Comparison of ENCODE assay signal across 8 cellular contexts in the genomic region with DNA sequence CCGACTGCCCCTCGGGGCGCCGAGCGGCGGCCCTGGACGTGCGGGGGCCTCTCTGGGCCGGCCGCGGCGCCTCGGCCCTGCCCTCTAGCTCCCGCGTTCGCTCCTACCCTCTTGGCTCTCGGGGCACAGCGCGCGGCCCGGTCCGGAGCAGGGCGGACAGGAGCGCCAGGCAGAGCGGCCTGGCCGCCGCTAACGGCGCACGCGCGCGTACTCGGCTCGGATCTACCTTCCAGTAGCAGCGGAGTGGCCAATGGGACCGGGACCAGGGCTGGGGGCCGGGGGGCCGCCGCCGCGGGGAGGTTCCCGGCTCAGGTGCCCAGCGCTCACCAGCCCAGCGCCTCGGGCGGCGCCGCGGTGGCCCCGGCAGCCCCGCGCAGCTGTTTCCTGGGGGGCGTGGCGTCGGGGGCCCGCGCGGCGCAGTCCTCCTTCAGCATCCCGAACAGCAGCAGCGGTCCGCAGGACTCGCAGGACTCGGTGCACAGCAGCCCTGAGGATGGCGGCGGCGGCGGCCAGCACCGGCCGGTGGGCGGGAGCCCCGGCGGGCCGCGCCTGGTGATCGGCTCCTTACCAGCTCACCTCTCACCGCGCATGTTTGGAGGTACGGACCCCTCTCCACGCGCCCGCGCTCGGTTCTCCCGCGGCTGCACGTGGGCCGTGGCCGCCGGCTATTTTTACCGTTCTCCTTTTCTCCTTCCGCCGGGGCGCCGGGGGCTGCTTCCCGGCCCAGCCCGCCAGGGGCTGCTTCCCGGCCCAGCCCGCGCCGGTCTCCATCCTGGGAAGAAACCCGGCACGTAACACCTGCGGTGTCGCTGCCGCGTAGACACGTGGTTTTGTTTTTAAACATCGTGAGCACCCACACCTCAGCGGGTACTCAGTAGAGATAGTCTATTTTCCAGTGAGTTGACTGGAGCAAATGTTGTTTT.
DNase-seq lines count a peak whose midpoint lies in the region; ATAC-seq, FAIRE-seq and TF ChIP-seq lines count a peak whose summit lies in the region.
"Not testable (repeated sequence)": the region's sequence is repeated elsewhere in the genome, so short reads cannot be mapped to it uniquely, and the experiment has no call there.

No MANE protein-coding gene starts in this region.

- not testable (repeated sequence) for H3K9ac ChIP-seq in OCI-LY1 (ENCODE audit: low read length)

- ATAC-seq in GM21528 (IDR thresholded peaks at IDR 0.05; ENCODE audit: low FRiP score, unreplicated experiment), result peak; percentile 86

- not testable (repeated sequence) for H3K9me3 Mint-ChIP-seq in mesothelial cell of epicardium

- H4K20me1 ChIP-seq in OCI-LY1 (ENCODE audit: insufficient read depth, low read length), result not testable (repeated sequence)

- peak overlapping the region; percentile 77 for H3K4me3 Mint-ChIP-seq in mesothelial cell of epicardium

- not testable (repeated sequence) for H3K27me3 Mint-ChIP-seq in mesothelial cell of epicardium (ENCODE audit: low read depth)

- H3K27ac ChIP-seq in OCI-LY1 (ENCODE audit: low read depth, low read length, poor library complexity, severe bottlenecking), result not testable (repeated sequence)

- not testable (repeated sequence) for H3K9me3 ChIP-seq in OCI-LY1 (ENCODE audit: low read length)

- DNase-seq in D341Med (ENCODE audit: low spot score), result peak; percentile 86
- DNase-seq in HTR-8/SVneo (ENCODE audit: insufficient read length, low spot score), result peak; percentile 39
- DNase-seq in activated T-cell treated with anti-CD3 and anti-CD28 coated beads, Interleukin-2, amount 50 U/mL, for 1 hour, result peak; percentile 48
- DNase-seq in epithelial cell of proximal tubule (ENCODE audit: low read depth), result not testable (repeated sequence)
- DNase-seq in mesothelial cell of epicardium (ENCODE audit: low spot score in 2 of 2, unreplicated experiment in 2 of 2), result peak; percentile 55 to 80
- peak; percentile 14 to 15 for DNase-seq in stimulated activated CD8-positive, alpha-beta memory T cell treated with anti-CD3 and anti-CD28 coated beads, Interleukin-2, amount 100 ng/mL, for 48 hours (ENCODE audit: low read depth in 2 of 2)

- H3K9me2 ChIP-seq in OCI-LY1 (ENCODE audit: low read depth, low read length), result not testable (repeated sequence)

- H3K36me3 Mint-ChIP-seq in mesothelial cell of epicardium, result not testable (repeated sequence)

- peaks cover 18% of the 10 kb centered on the region for H3K4me1 Mint-ChIP-seq in mesothelial cell of epicardium

- H2AFZ ChIP-seq in OCI-LY1 (ENCODE audit: low read length), result not testable (repeated sequence)

- peak; percentile 89 for FAIRE-seq in HTR-8/SVneo (lab: Jason Lieb, UNC)

- H3K79me2 ChIP-seq in OCI-LY1 (ENCODE audit: insufficient read depth, low read length), result not testable (repeated sequence)

- not testable (repeated sequence) for H3K4me1 ChIP-seq in OCI-LY1 (ENCODE audit: insufficient read depth, low read length, severe bottlenecking)

- H3K36me3 ChIP-seq in OCI-LY1 (ENCODE audit: insufficient read depth, low read length), result not testable (repeated sequence)

- H3K4me3 ChIP-seq in OCI-LY1 (ENCODE audit: low read depth, low read length, poor library complexity, severe bottlenecking) (peak overlapping the region; percentile 39), epithelial cell of proximal tubule (ENCODE audit: low read depth, low read length) (peak overlapping the region; percentile 63)

- not testable (repeated sequence) for TF ChIP-seq CTCF in OCI-LY1 (IDR thresholded peaks at IDR 0.05; ENCODE audit: low read length); epithelial cell of proximal tubule (conservative IDR thresholded peaks at IDR 0.05; ENCODE audit: low read depth, low read length); mesothelial cell of epicardium (IDR thresholded peaks at IDR 0.05; ENCODE audit: unreplicated experiment)

- H3F3A ChIP-seq in OCI-LY1 (ENCODE audit: insufficient read depth, low read length), result not testable (repeated sequence)

- peak overlapping the region; percentile 50 for H3K27ac Mint-ChIP-seq in mesothelial cell of epicardium

- peak overlapping the region; percentile 34; the same call in 1 of the 2 replicates for H3K4me2 ChIP-seq in OCI-LY1 (ENCODE audit: low read length)

- H3K27me3 ChIP-seq in OCI-LY1 (ENCODE audit: insufficient read depth, low read length), result not testable (repeated sequence)
